9 cellular contexts compared by ENCODE assay signal in the genomic region with DNA sequence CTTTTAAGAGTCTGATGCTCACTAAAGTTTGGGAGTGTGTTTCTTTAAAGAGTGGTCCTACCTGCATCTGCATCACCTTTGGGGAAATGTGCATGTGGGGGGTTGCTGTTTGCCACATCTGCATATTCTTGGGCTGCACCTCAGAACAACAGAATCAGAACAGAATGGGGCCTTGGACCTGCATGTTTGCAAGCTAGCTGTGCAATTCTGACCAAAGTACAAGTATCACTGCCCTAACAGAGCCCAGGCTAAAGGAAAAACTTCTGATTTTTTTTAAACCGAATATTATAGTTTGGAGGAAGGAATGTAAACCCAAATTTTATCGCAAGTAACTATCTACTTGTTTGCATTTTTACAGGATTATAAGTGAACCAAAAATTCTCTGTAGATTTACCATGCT. TPM values are rescaled to one million over a fixed set of nuclear protein-coding genes. Genes with fewer than 3 reads are reported as not detected.
"Had no signal": no experiment of that assay in that cellular context is flagged by ENCODE, and none has a peak within 500 bp of the region (broad histone marks: within the 10 kb centered on the region; RNA-seq: fewer than 3 reads in every experiment).

No MANE protein-coding gene starts in this region.

- H3K9me3 Mint-ChIP-seq: IgD-negative memory B cell had no signal

- H3K36me3 Mint-ChIP-seq: IgD-negative memory B cell had no signal

- DNase-seq: GM23248, H9, HCEC 1CT, Karpas-422, KBM-7 had no signal

- H3K9ac ChIP-seq: GM23248, KMS-11 had no signal

- H2AFZ ChIP-seq: GM23248 had no signal

- FAIRE-seq: H54 had no signal

- H3K27ac ChIP-seq: GM23248, HL-60, KMS-11 had no signal

- H3K4me3 ChIP-seq: GM23248 had no signal

- H3K4me3 Mint-ChIP-seq: H9, IgD-negative memory B cell had no signal

- H3K4me1 Mint-ChIP-seq: IgD-negative memory B cell had no signal

- H3K27ac Mint-ChIP-seq: H9, IgD-negative memory B cell had no signal

RNA-seq across cellular contexts. Expression of a gene that starts 34.2 kb away (rescaled TPM):
- polyA plus RNA-seq: IgD-negative memory B cell had no signal
